ENCODE assay signal across 27 cellular contexts in genomic region chr5:180668835-180669596, GRCh38. TPM values are rescaled to one million over a fixed set of nuclear protein-coding genes. Genes with fewer than 3 reads are reported as not detected.
DNase-seq lines count a peak whose midpoint lies in the region.
"Had no signal": no experiment of that assay in that cellular context is flagged by ENCODE, and none has a peak within 500 bp of the region (broad histone marks: within the 10 kb centered on the region; RNA-seq: fewer than 3 reads in every experiment).

No MANE protein-coding gene starts in this region.

- peak; percentile 8 for DNase-seq in DMS153 treated with DMSO at 0.1 percent for 48 hours (lab: John Stamatoyannopoulos, UW; ENCODE audit: unreplicated experiment)
- peak; percentile 71 for DNase-seq in SHP77 treated with DMSO at 0.1 percent for 48 hours (lab: John Stamatoyannopoulos, UW)
- peak; percentile 68 for DNase-seq in mesenteric fat pad (ENCODE audit: low spot score)
- no peak for DNase-seq in activated CD8-positive, alpha-beta memory T cell treated with anti-CD3 and anti-CD28 coated beads, Interleukin-2, amount 50 U/mL, for 48 hours
- DNase-seq in HuH-7 (ENCODE audit: low spot score) = no peak
- no peak for DNase-seq in NCI-H2227 treated with DMSO at 0.1 percent for 48 hours (lab: John Stamatoyannopoulos, UW)
- DNase-seq: activated CD4-positive, alpha-beta T cell treated with anti-CD3 and anti-CD28 coated beads, Interleukin-2, amount 10 ng/mL, durations not matched to agents 24 days and 14 days; activated CD8-positive, alpha-beta memory T cell treated with anti-CD3 and anti-CD28 coated beads, Interleukin-2, amount 10 ng/mL, durations not matched to agents 7 days and 5 days; activated naive CD4-positive, alpha-beta T cell treated with anti-CD3 and anti-CD28 coated beads, Interleukin-2, amount 10 ng/mL, durations not matched to agents 7 days and 5 days; anterior cingulate cortex; DMS79; effector CD4-positive, alpha-beta T cell; GF-D8; glutamatergic neuron; GOT3; MG63; naive thymus-derived CD8-positive, alpha-beta T cell; NCI-H1694 treated with DMSO at 0.1 percent for 48 hours; NCI-H2171 treated with DMSO at 0.1 percent for 48 hours; NCI-H526 treated with DMSO at 0.1 percent for 48 hours; occipital lobe; stomach; T-helper 9 cell; thyroid gland had no signal

- no peaks in the 10 kb centered on the region for H3K36me3 ChIP-seq in BLaER1
- H3K36me3 ChIP-seq: left lung, MG63, stomach, thyroid gland had no signal

- H3K27ac ChIP-seq in BLaER1 = peak overlapping the region; percentile 39
- H3K27ac ChIP-seq: left lung, stomach, thyroid gland had no signal

- peaks cover 24% of the 10 kb centered on the region for H3K4me1 ChIP-seq in BLaER1

- peak overlapping the region; percentile 59 for H3K4me2 ChIP-seq in BLaER1

- H4K20me1 ChIP-seq in BLaER1 = no peaks in the 10 kb centered on the region

- H3K9me3 ChIP-seq in BLaER1 = peaks cover 13% of the 10 kb centered on the region
- H3K9me3 ChIP-seq: stomach, thyroid gland had no signal

- peaks cover 14% of the 10 kb centered on the region for H3K27me3 ChIP-seq in BLaER1

- H3K9ac ChIP-seq in BLaER1 = peak overlapping the region; percentile 13; the same call in 1 of the 2 replicates

- no peak overlapping the region for H3K4me3 ChIP-seq in BLaER1
- H3K4me3 ChIP-seq: left lung, MG63, stomach, thyroid gland had no signal

RNA-seq across cellular contexts. Expression of gene FLT4, which starts 19.6 kb away (rescaled TPM):
- total RNA-seq in mesenteric fat pad = 26.8 TPM
- total RNA-seq: B cell had no signal

Comparison
In these comparisons a context has a peak if more than half of its experiments do, and no peak if none do; other contexts are left out.
1. DNase-seq: peak in DMS153 treated with DMSO at 0.1 percent for 48 hours (single experiment), SHP77 treated with DMSO at 0.1 percent for 48 hours (single experiment) and mesenteric fat pad (single experiment); none in activated CD8-positive, alpha-beta memory T cell treated with anti-CD3 and anti-CD28 coated beads, Interleukin-2, amount 50 U/mL, for 48 hours (single experiment), HuH-7 (single experiment) and NCI-H2227 treated with DMSO at 0.1 percent for 48 hours (single experiment).